9 cellular contexts compared by ENCODE assay signal in the genomic region with DNA sequence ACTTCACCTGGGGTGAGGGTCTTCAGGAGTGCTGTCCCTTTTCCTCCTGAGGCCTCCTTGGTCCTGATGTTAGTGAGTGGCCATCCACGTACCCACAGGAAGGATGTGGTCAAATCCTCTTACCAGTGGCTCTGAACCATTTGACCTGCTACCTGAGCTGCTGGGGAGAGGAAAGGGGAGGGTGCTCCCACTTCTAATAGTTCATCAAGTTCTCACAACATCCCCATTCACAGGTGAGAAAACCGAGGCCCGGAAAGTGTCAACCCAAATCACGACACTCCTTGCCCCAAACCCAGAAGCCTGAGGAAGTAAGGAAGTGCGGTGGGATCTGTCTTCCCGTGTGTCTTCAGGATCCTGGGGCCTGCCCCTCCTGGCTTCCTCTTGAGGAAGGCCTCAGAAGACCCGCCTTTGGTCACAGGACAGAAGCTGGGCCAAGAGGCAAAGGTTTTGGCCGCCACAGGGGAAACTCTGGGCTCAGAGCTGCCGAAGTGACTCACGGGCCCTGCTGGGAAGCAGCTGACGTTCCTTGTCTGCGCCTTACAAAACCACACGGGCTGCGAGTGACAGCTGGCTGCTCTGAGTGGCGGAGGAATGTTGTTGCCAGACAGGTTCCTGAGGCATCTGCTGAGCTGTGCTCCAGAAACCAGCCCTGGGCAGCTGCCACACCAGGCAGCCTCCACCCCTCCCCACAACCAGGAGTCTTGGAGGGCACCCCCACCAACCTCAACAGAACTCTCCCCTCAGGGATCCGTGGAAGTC. TPM values are rescaled to one million over a fixed set of nuclear protein-coding genes. Genes with fewer than 3 reads are reported as not detected.
DNase-seq lines count a peak whose midpoint lies in the region; ATAC-seq, FAIRE-seq and TF ChIP-seq lines count a peak whose summit lies in the region.
"Had no signal": no experiment of that assay in that cellular context is flagged by ENCODE, and none has a peak within 500 bp of the region (broad histone marks: within the 10 kb centered on the region; RNA-seq: fewer than 3 reads in every experiment).

No MANE protein-coding gene starts in this region.

- in situ Hi-C loops in mammary epithelial cell (cut with MboI; ENCODE audit: low sequenced_read_pairs in 2 of 2): no loop called here

- intact Hi-C loops in mammary epithelial cell (cut with micrococcal nuclease): loop anchor here (1.0 kb wide), 1 partner anchor 19 kb away; no protein-coding TSS in a partner anchor
- intact Hi-C loops in kidney (cut with DNase I): no loop called here

- dilution Hi-C loops in mammary epithelial cell (cut with HindIII; ENCODE audit: low sequenced_read_pairs): no loop called here

- no peaks in the 10 kb centered on the region for H4K20me1 ChIP-seq in mammary epithelial cell (ENCODE audit: insufficient read depth, low read length)

- H3K27me3 ChIP-seq in SJCRH30: no peaks in the 10 kb centered on the region
- no peaks in the 10 kb centered on the region for H3K27me3 ChIP-seq in mammary epithelial cell (ENCODE audit: insufficient read depth, low read length)

- TF ChIP-seq CTCF in mammary epithelial cell (conservative IDR thresholded peaks at IDR 0.05 in 1 of 2, IDR thresholded peaks at IDR 0.05 in 1 of 2; ENCODE audit: extremely low read depth in 1 of 2, insufficient read depth in 1 of 2, low read depth in 1 of 2, low read length in 2 of 2) (no peak), kidney (IDR thresholded peaks at IDR 0.05; ENCODE audit: borderline replicate concordance, extremely low read depth, insufficient read depth) (no peak)

- H3K79me2 ChIP-seq in mammary epithelial cell (ENCODE audit: insufficient read depth, low read length): no peaks in the 10 kb centered on the region

- H3K27ac ChIP-seq in SJCRH30 (peak overlapping the region; percentile 76), mammary epithelial cell (ENCODE audit: insufficient read depth, low read depth, low read length) (peak overlapping the region; percentile 85), kidney (ENCODE audit: low read depth in 2 of 2, low read length in 2 of 2) (peak overlapping the region; percentile 89 to 90)

- CTCF ChIA-PET in mammary epithelial cell (lab: Charles Lee; ENCODE audit: low non-redundant PET): no interaction called here

- no TSS peak for BruUV-seq in mammary epithelial cell (replicated peaks; lab: Mats Ljungman, UMichigan)

- H3K4me1 ChIP-seq in SJCRH30: peaks cover 21% of the 10 kb centered on the region
- H3K4me1 ChIP-seq in mammary epithelial cell (ENCODE audit: insufficient read depth, low read length): peaks cover 39% of the 10 kb centered on the region
- H3K4me1 ChIP-seq in kidney (ENCODE audit: control insufficient read depth in 1 of 2, insufficient read depth in 1 of 2, low read depth in 1 of 2, low read length in 2 of 2): peaks cover 16% of the 10 kb centered on the region in 2 donors

- H3K9me3 ChIP-seq in SJCRH30 (replicated peaks) (no peaks in the 10 kb centered on the region), mammary epithelial cell (replicated peaks; ENCODE audit: insufficient read depth, low read length) (no peaks in the 10 kb centered on the region), kidney (ENCODE audit: control insufficient read depth in 1 of 2, low read length in 2 of 2) (no peaks in the 10 kb centered on the region)

- no peak for FAIRE-seq in kidney (lab: Jason Lieb, UNC)

- no peak overlapping the region for H3K4me3 ChIP-seq in SJCRH30
- no peak overlapping the region for H3K4me3 ChIP-seq in mammary epithelial cell (replicated peaks in 1 of 3; ENCODE audit: insufficient read depth in 1 of 3, low read depth in 2 of 3, low read length in 3 of 3)
- H3K4me3 ChIP-seq in kidney (ENCODE audit: low read length in 2 of 2): no peak overlapping the region

- peak; percentile 42 to 78 (median 63) for DNase-seq in NCI-H1417 (lab: John Stamatoyannopoulos, UW)
- no peak for DNase-seq in NCI-H1417 treated with DMSO at 0.1 percent for 48 hours (lab: John Stamatoyannopoulos, UW)
- DNase-seq in SJCRH30: peak; percentile 97 to 98
- peak; percentile 98 for DNase-seq in mammary epithelial cell
- DNase-seq in kidney: peak; percentile 97
- DNase-seq in stimulated activated CD4-positive, alpha-beta T cell treated with anti-CD3 and anti-CD28 coated beads, Interleukin-15, amount 100 ng/mL, for 48 hours (ENCODE audit: low read depth in 2 of 2): peak; percentile 37 to 44
- DNase-seq: CD4-positive, CD25-positive, alpha-beta regulatory T cell had no signal

- WGBS in mammary epithelial cell (ENCODE audit: low coverage, missing lambda C conversion rate): 14% methylated on average over 15 of the region's 16 CpGs

- H3K4me2 ChIP-seq in mammary epithelial cell (ENCODE audit: insufficient read depth, low read depth, low read length): peak overlapping the region; percentile 35

- ATAC-seq in HG03460 (IDR thresholded peaks at IDR 0.05; ENCODE audit: unreplicated experiment) (peak; percentile 72), GM21515 (IDR thresholded peaks at IDR 0.05; ENCODE audit: unreplicated experiment) (no peak)

- H2AFZ ChIP-seq in mammary epithelial cell (ENCODE audit: low read depth, low read length): peak overlapping the region; percentile 57

- H3K36me3 ChIP-seq in SJCRH30 (no peaks in the 10 kb centered on the region), mammary epithelial cell (ENCODE audit: insufficient read depth, low read length) (no peaks in the 10 kb centered on the region), kidney (ENCODE audit: control insufficient read depth in 1 of 2, insufficient read depth in 2 of 2, low read length in 2 of 2) (no peaks in the 10 kb centered on the region)

- H3K9ac ChIP-seq in mammary epithelial cell (ENCODE audit: insufficient read depth, low read length) (peak overlapping the region; percentile 62), kidney (ENCODE audit: low read length in 2 of 2) (peak overlapping the region; percentile 5 to 58)

RNA-seq across cellular contexts. Expression of gene KIFC3, which starts 13.9 kb away (rescaled TPM):
- total RNA-seq in SJCRH30 (2014; rRNA removed; shearing (Covaris generic)): 11.4 and 11.8 TPM in 2 replicates
- 10 to 100 TPM; 35.8 to 59.8 TPM for total RNA-seq in mammary epithelial cell
- 21.9 TPM for polyA plus RNA-seq in mammary epithelial cell
- 9.4 TPM for polyA minus RNA-seq in mammary epithelial cell
- 109 TPM for total RNA-seq in kidney
- 74.9 TPM for polyA plus RNA-seq in kidney (ENCODE audit: insufficient read depth, low read depth, low replicate concordance)
- polyA plus RNA-seq: CD4-positive, CD25-positive, alpha-beta regulatory T cell had no signal
